Comparison of ENCODE assay signal across 1 cellular context in the genomic region with DNA sequence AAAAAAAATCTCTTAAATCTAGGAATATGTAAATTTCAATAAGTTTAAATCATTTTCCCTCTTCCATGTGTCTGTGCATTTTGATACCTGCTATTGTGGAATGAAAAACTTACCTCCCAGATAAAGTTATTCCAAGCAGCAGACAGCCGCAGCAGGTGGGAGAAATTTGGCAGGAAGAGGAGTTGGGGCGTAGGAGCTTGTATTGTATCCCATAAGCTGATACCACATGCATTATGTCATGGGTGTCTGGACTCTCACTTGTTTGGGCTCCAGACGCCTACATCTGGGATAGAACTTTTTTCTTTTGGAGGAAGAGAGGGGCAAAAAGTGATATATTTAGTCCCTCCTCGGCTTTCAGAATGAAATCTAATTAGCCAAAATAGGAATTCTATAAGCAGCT.
TF ChIP-seq lines count a peak whose summit lies in the region.

No MANE protein-coding gene starts in this region.

TF ChIP-seq in GM23338, 12 proteins besides CTCF, POLR2A, EP300 and RAD21 (continued from another document):
- TF ChIP-seq, protein P1, sequence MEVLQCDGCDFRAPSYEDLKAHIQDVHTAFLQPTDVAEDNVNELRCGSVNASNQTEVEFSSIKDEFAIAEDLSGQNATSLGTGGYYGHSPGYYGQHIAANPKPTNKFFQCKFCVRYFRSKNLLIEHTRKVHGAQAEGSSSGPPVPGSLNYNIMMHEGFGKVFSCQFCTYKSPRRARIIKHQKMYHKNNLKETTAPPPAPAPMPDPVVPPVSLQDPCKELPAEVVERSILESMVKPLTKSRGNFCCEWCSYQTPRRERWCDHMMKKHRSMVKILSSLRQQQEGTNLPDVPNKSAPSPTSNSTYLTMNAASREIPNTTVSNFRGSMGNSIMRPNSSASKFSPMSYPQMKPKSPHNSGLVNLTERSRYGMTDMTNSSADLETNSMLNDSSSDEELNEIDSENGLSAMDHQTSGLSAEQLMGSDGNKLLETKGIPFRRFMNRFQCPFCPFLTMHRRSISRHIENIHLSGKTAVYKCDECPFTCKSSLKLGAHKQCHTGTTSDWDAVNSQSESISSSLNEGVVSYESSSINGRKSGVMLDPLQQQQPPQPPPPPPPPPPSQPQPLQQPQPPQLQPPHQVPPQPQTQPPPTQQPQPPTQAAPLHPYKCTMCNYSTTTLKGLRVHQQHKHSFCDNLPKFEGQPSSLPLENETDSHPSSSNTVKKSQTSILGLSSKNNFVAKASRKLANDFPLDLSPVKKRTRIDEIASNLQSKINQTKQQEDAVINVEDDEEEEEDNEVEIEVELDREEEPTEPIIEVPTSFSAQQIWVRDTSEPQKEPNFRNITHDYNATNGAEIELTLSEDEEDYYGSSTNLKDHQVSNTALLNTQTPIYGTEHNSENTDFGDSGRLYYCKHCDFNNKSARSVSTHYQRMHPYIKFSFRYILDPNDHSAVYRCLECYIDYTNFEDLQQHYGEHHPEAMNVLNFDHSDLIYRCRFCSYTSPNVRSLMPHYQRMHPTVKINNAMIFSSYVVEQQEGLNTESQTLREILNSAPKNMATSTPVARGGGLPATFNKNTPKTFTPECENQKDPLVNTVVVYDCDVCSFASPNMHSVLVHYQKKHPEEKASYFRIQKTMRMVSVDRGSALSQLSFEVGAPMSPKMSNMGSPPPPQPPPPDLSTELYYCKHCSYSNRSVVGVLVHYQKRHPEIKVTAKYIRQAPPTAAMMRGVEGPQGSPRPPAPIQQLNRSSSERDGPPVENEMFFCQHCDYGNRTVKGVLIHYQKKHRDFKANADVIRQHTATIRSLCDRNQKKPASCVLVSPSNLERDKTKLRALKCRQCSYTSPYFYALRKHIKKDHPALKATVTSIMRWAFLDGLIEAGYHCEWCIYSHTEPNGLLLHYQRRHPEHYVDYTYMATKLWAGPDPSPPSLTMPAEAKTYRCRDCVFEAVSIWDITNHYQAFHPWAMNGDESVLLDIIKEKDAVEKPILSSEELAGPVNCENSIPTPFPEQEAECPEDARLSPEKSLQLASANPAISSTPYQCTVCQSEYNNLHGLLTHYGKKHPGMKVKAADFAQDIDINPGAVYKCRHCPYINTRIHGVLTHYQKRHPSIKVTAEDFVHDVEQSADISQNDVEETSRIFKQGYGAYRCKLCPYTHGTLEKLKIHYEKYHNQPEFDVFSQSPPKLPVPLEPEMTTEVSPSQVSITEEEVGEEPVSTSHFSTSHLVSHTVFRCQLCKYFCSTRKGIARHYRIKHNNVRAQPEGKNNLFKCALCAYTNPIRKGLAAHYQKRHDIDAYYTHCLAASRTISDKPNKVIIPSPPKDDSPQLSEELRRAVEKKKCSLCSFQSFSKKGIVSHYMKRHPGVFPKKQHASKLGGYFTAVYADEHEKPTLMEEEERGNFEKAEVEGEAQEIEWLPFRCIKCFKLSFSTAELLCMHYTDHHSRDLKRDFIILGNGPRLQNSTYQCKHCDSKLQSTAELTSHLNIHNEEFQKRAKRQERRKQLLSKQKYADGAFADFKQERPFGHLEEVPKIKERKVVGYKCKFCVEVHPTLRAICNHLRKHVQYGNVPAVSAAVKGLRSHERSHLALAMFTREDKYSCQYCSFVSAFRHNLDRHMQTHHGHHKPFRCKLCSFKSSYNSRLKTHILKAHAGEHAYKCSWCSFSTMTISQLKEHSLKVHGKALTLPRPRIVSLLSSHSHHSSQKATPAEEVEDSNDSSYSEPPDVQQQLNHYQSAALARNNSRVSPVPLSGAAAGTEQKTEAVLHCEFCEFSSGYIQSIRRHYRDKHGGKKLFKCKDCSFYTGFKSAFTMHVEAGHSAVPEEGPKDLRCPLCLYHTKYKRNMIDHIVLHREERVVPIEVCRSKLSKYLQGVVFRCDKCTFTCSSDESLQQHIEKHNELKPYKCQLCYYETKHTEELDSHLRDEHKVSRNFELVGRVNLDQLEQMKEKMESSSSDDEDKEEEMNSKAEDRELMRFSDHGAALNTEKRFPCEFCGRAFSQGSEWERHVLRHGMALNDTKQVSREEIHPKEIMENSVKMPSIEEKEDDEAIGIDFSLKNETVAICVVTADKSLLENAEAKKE (CRISPR knock-in tag; IDR thresholded peaks at IDR 0.05): no peak
- TF ChIP-seq ZNF331 (CRISPR knock-in tag; IDR thresholded peaks at IDR 0.05; ENCODE audit: low read depth) (no peak), EZH2phosphoT487 (IDR thresholded peaks at IDR 0.05; ENCODE audit: unreplicated experiment) (no peak), POLR2AphosphoS5 (IDR thresholded peaks at IDR 0.05; ENCODE audit: low read depth) (no peak)
